ENCODE assay signal across 34 cellular contexts in the genomic region with DNA sequence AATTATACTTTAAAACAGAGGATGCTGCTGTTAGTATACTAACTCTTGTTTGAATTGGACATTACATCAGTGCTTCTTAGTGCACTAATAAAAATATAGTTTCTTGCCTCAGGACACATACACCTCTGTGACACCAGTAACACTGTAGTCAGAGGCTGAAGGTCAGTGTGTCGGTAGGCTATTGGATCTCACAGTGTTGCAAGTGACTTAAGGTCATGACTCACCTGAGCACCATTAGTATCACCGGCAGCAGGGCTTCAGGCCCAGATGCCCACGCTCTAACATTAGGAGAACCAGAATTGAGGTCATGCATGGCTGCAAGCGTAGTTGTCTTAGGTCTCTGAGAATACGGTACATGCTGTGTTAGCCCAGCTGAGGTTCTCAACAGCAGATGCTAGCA. TPM values are rescaled to one million over a fixed set of nuclear protein-coding genes. Genes with fewer than 3 reads are reported as not detected.
"Had no signal": no experiment of that assay in that cellular context is flagged by ENCODE, and none has a peak within 500 bp of the region (broad histone marks: within the 10 kb centered on the region; RNA-seq: fewer than 3 reads in every experiment).

No MANE protein-coding gene starts in this region.

- H3K4me3 ChIP-seq: cardiac muscle cell, PC-9 had no signal

- ATAC-seq: activated CD8-positive, alpha-beta memory T cell treated with anti-CD3 and anti-CD28 coated beads, Interleukin-2, amount 10 ng/mL, durations not matched to agents 7 days and 5 days; activated naive CD8-positive, alpha-beta T cell treated with anti-CD3 and anti-CD28 coated beads, Interleukin-2, amount 50 U/mL, for 24 hours had no signal

- DNase-seq: activated B cell treated with CpG ODN at 0.5 μM for 24 hours; activated CD4-positive, alpha-beta memory T cell treated with anti-CD3 and anti-CD28 coated beads, Interleukin-2, amount 10 ng/mL, durations not matched to agents 7 days and 5 days; activated CD4-positive, alpha-beta T cell treated with anti-CD3 and anti-CD28 coated beads for 4 hours; activated CD4-positive, CD25-positive, alpha-beta regulatory T cell treated with anti-CD3 and anti-CD28 coated beads, Interleukin-2, amount 50 U/mL, for 72 hours; activated CD8-positive, alpha-beta memory T cell treated with anti-CD3 and anti-CD28 coated beads for 24 hours; activated CD8-positive, alpha-beta memory T cell treated with anti-CD3 and anti-CD28 coated beads, Interleukin-2, amount 10 ng/mL, durations not matched to agents 7 days and 5 days; activated CD8-positive, alpha-beta memory T cell treated with anti-CD3 and anti-CD28 coated beads, Interleukin-2, amount 50 U/mL, for 48 hours; activated effector memory CD4-positive, alpha-beta T cell treated with Interleukin-2 at 50 U/mL for 16 hours; activated naive CD4-positive, alpha-beta T cell treated with anti-CD3 and anti-CD28 coated beads, Interleukin-2, amount 10 ng/mL, durations not matched to agents 7 days and 5 days; activated naive CD8-positive, alpha-beta T cell treated with anti-CD3 and anti-CD28 coated beads, Interleukin-2, amount 50 U/mL, for 24 hours; activated T-cell treated with anti-CD3 and anti-CD28 coated beads, Interleukin-2, amount 50 U/mL, for 48 hours; anterior cingulate cortex; brain microvascular endothelial cell; NCI-H1105; NCI-H1436; NCI-H1694; NCI-H1930; NCI-H2081 treated with DMSO at 0.1 percent for 48 hours; NCI-H226; NCI-H524 treated with DMSO at 0.1 percent for 48 hours; PC-9; Right ventricle myocardium superior; SW 1271; T-helper 1 cell; T-helper 2 cell; T-helper 9 cell had no signal

- H3K4me2 ChIP-seq: KMS-11, PC-9 had no signal

- FAIRE-seq: RCC 7860 had no signal

- H3K27ac ChIP-seq: brain microvascular endothelial cell, cardiac muscle cell, KMS-11, PC-9, RWPE1, VCaP had no signal

RNA-seq across cellular contexts. Expression of a gene that starts 15.2 kb away (rescaled TPM):
- total RNA-seq: activated B cell treated with CpG ODN at 0.5 μM for 24 hours; activated CD4-positive, alpha-beta memory T cell treated with anti-CD3 and anti-CD28 coated beads, Interleukin-2, amount 10 ng/mL, durations not matched to agents 7 days and 5 days; activated CD8-positive, alpha-beta memory T cell treated with anti-CD3 and anti-CD28 coated beads, Interleukin-2, amount 10 ng/mL, durations not matched to agents 7 days and 5 days; cardiac muscle cell; chondrocyte; LHCN-M2; NCI-H460; PC-9; Right ventricle myocardium superior had no signal
- polyA plus RNA-seq: cardiac muscle cell had no signal
